Comparison of ENCODE assay signal across 20 cellular contexts in the genomic region with DNA sequence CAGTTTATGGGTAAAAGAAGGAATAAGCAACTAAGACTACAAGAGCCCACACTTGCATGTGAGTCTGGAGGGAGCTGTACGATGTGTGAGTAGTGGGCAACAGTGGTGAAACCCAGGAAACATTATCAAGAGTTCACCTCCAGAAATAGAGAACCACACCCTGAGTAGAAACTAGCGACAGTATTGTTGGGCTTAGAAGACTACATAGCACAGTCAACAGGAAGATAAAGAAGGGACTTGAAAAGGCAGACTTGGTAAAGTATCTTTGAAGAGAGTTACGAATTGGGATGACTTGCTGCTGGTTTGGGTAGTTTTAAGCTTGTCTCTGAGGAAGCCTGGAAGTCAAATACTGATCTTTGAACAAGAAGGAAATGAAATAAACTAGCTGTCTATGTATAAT.
"Had no signal": no experiment of that assay in that cellular context is flagged by ENCODE, and none has a peak within 500 bp of the region (broad histone marks: within the 10 kb centered on the region; RNA-seq: fewer than 3 reads in every experiment).

No MANE protein-coding gene starts in this region.

- ATAC-seq: right cardiac atrium had no signal

- H3K4me1 ChIP-seq: prostate gland, testis, upper lobe of left lung had no signal

- H3K9me3 ChIP-seq: prostate gland, testis, upper lobe of left lung had no signal

- H2AFZ ChIP-seq: hepatocyte had no signal

- DNase-seq: activated CD4-positive, alpha-beta T cell treated with anti-CD3 and anti-CD28 coated beads, Interleukin-2, amount 50 U/mL, for 1 hour; activated CD4-positive, CD25-positive, alpha-beta regulatory T cell; anterior cingulate cortex; central memory CD4-positive, alpha-beta T cell; endodermal cell; foreskin fibroblast; naive B cell; right cardiac atrium; SW 1271; T1000; testis; upper lobe of left lung had no signal

- H3K27me3 Mint-ChIP-seq: memory B cell, naive B cell had no signal

- H3K4me3 Mint-ChIP-seq: brain, endodermal cell, memory B cell had no signal

- FAIRE-seq: colon had no signal

- H3K27ac ChIP-seq: epithelial cell of prostate, hepatocyte, prostate gland, skin epidermis, testis, upper lobe of left lung had no signal

- H3K27ac Mint-ChIP-seq: activated T-helper 2 cell treated with anti-CD3 and anti-CD28 coated beads, Interferon-gamma antibody, Interleukin-2, Interleukin-4, amounts not matched to agents 10 μg/mL and 5 μg/mL and 100 μg/mL, durations not matched to agents 14 hours and 24 hours and 36 hours; brain; endodermal cell; memory B cell had no signal

- H3K4me1 Mint-ChIP-seq: brain, endodermal cell, memory B cell had no signal

- H3K36me3 Mint-ChIP-seq: brain, memory B cell, naive B cell had no signal

- H3K4me3 ChIP-seq: hepatocyte, prostate gland, skin epidermis, testis, upper lobe of left lung had no signal

- H3K36me3 ChIP-seq: prostate gland, upper lobe of left lung had no signal

- H3K79me2 ChIP-seq: hepatocyte had no signal

- H3K9me3 Mint-ChIP-seq: activated T-helper 2 cell treated with anti-CD3 and anti-CD28 coated beads, Interferon-gamma antibody, Interleukin-2, Interleukin-4, amounts not matched to agents 10 μg/mL and 5 μg/mL and 100 μg/mL, durations not matched to agents 14 hours and 24 hours and 36 hours had no signal

- H3K4me2 ChIP-seq: hepatocyte had no signal

- H3K27me3 ChIP-seq: hepatocyte, testis, upper lobe of left lung had no signal
